8 cellular contexts compared by ENCODE assay signal in the genomic region with DNA sequence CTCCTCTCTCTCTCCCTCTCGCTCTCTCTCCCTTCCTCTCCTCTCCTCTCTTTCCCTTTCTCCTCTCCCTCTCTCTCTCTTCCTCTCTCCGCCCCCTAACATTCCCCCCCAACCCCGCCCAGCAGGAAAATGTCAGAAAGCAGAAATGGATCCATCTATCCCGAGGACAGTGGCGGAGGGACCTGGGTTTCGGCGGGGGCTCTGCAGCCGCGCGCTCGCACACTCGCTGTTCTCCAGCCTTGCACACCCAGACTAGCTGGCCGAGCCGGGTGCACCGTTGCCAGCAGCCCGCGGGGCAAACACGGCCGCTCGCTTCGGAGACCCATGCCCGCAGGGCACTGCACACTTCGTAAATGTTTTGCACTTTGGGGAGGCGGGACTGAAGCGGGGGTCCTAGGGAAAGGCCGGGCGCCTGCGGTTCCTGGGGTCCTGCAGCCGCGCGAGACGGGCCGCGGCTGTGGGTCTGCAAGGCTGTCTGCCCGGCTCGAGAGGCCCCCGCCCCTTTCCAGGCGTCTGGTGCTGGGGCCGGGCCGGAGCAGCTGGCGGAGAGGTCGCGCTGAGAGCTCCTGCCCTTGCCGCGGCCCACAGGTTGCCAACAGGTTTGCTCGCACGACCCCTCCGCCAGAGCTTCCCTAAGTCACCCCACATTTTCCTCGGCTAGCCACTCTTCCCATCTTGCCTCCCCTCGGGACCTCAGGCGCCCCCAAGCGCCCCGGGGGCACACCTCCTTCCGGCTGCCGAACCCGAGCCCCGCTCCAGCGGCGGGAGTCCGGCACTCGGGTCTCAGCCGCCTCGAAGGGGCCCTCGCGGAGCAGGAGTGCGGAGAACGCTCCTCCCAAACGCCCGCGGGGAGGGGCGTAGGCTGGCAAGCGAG. TPM values are rescaled to one million over a fixed set of nuclear protein-coding genes. Genes with fewer than 3 reads are reported as not detected.
DNase-seq lines count a peak whose midpoint lies in the region; ATAC-seq, FAIRE-seq and TF ChIP-seq lines count a peak whose summit lies in the region.
"Had no signal": no experiment of that assay in that cellular context is flagged by ENCODE, and none has a peak within 500 bp of the region (broad histone marks: within the 10 kb centered on the region; RNA-seq: fewer than 3 reads in every experiment).

No MANE protein-coding gene starts in this region.

- no TSS peak for BruUV-seq in endothelial cell of umbilical vein (replicated peaks; lab: Mats Ljungman, UMichigan)

- H3K79me2 ChIP-seq in endothelial cell of umbilical vein (ENCODE audit: control insufficient read depth, insufficient read depth, low read length) = no peaks in the 10 kb centered on the region

- H3K9ac ChIP-seq in endothelial cell of umbilical vein (replicated peaks; ENCODE audit: extremely low read depth, insufficient read depth, low read length) = peak overlapping the region; percentile 3

- CTCF ChIA-PET in endothelial cell of umbilical vein (lab: Charles Lee) = interaction anchor here (0.7 to 2.1 kb wide), 6 partner anchors 19 to 873 kb away, joined by 3 to 13 read pairs (median 6); no protein-coding TSS in a partner anchor

- ATAC-seq in GM18520 (IDR thresholded peaks at IDR 0.05; ENCODE audit: unreplicated experiment) = no peak

- TF ChIP-seq CTCF in GM20000 (IDR thresholded peaks at IDR 0.05; ENCODE audit: extremely low read depth, missing control alignments) (no peak), endothelial cell of umbilical vein (IDR thresholded peaks at IDR 0.05; ENCODE audit: extremely low read depth in 1 of 2, insufficient read depth in 1 of 2, low read depth in 1 of 2, low read length in 2 of 2) (no peak)

- H3K4me1 ChIP-seq in endothelial cell of umbilical vein (ENCODE audit: control insufficient read depth, extremely low read depth, insufficient read depth, low read length) = peaks cover 16% of the 10 kb centered on the region

- TF ChIP-seq POLR2A in endothelial cell of umbilical vein (IDR thresholded peaks at IDR 0.05; ENCODE audit: low read depth, low read length) = no peak

- no peaks in the 10 kb centered on the region for H3K9me1 ChIP-seq in endothelial cell of umbilical vein (replicated peaks; ENCODE audit: control insufficient read depth, extremely low read depth, insufficient read depth, low read length)

- peak overlapping the region; percentile 58 for H3K4me2 ChIP-seq in endothelial cell of umbilical vein (ENCODE audit: insufficient read depth, low read length)

- no peaks in the 10 kb centered on the region for H4K20me1 ChIP-seq in endothelial cell of umbilical vein (replicated peaks; ENCODE audit: control insufficient read depth, extremely low read depth, insufficient read depth, low read length)

- POLR2A ChIA-PET in endothelial cell of umbilical vein (lab: Charles Lee) = interaction anchor here (0.7 to 1.0 kb wide), 2 partner anchors 120 to 203 kb away, joined by 7 to 14 read pairs; no protein-coding TSS in a partner anchor

- DNase-seq in GM20000 (ENCODE audit: low spot score) (peak; percentile 67), NCI-H2227 (lab: John Stamatoyannopoulos, UW; ENCODE audit: unreplicated experiment) (peak; percentile 78), endothelial cell of umbilical vein (ENCODE audit: low read depth, low spot score) (peak; percentile 53), mucosa of gallbladder (ENCODE audit: low spot score) (peak; percentile 37)
- peak; percentile 86 for DNase-seq in activated CD8-positive, alpha-beta memory T cell treated with anti-CD3 and anti-CD28 coated beads for 24 hours
- peak; percentile 57 for DNase-seq in stimulated activated naive CD4-positive, alpha-beta T cell treated with Interleukin-2 at 50 U/mL for 16 hours (lab: John Stamatoyannopoulos, UW)

- no peaks in the 10 kb centered on the region for H3K36me3 ChIP-seq in endothelial cell of umbilical vein (ENCODE audit: control insufficient read depth in 2 of 2, extremely low read depth in 1 of 2, insufficient read depth in 2 of 2, low read length in 2 of 2)

- peak overlapping the region; percentile 84 for H2AFZ ChIP-seq in endothelial cell of umbilical vein (ENCODE audit: low read depth, low read length)

- dilution Hi-C loops in endothelial cell of umbilical vein (cut with MboI; ENCODE audit: extremely low pct_ligation_motif_present, low sequenced_read_pairs) = no loop called here

- peaks cover 33 to 50% of the 10 kb centered on the region in 2 experiments for H3K27me3 ChIP-seq in endothelial cell of umbilical vein (ENCODE audit: control insufficient read depth in 2 of 2, insufficient read depth in 2 of 2, low read length in 2 of 2)

- peak overlapping the region; percentile 55 to 85 (median 77) for H3K4me3 ChIP-seq in endothelial cell of umbilical vein (replicated peaks in 1 of 3; ENCODE audit: insufficient read depth in 1 of 3, low read depth in 1 of 3, low read length in 3 of 3)

- no peak for FAIRE-seq in endothelial cell of umbilical vein (lab: Jason Lieb, UNC)
- FAIRE-seq: islet of Langerhans had no signal

- no peak overlapping the region for H3K27ac ChIP-seq in endothelial cell of umbilical vein (ENCODE audit: insufficient read depth, low read depth, low read length)

- intact Hi-C loops in endothelial cell of umbilical vein (cut with micrococcal nuclease) = loop anchor here (1.0 to 5.0 kb wide), 2 partner anchors 796 to 874 kb away; no protein-coding TSS in a partner anchor

- H3K9me3 ChIP-seq in endothelial cell of umbilical vein (replicated peaks; ENCODE audit: control insufficient read depth, insufficient read depth, low read length) = no peaks in the 10 kb centered on the region

TF ChIP-seq in endothelial cell of umbilical vein, 7 proteins besides CTCF, POLR2A, EP300 and RAD21:
- TF ChIP-seq EZH2 (IDR thresholded peaks at IDR 0.05; ENCODE audit: borderline replicate concordance, low read depth, low read length, severe bottlenecking) = peak; percentile 0
- no peak for TF ChIP-seq MYC (IDR thresholded peaks at IDR 0.05; ENCODE audit: low read depth, low read length)

RNA-seq across cellular contexts. Expression of a gene that starts 0.8 kb away (rescaled TPM):
- total RNA-seq in endothelial cell of umbilical vein (0.25 and 1.6 TPM in 2 replicates), mucosa of gallbladder (11.5 TPM)
- 0.28 and 0.89 TPM in 2 replicates for polyA plus RNA-seq in endothelial cell of umbilical vein
- 0.25 and 0.76 TPM in 2 replicates for polyA plus RNA-seq in endothelial cell of umbilical vein (2011; cell fraction: cytosol; rRNA removed)
- 0.88 and 1.3 TPM in 2 replicates for polyA plus RNA-seq in endothelial cell of umbilical vein (2011; cell fraction: nucleus; rRNA removed)
- 0.60 and 0.83 TPM in 2 replicates for polyA plus RNA-seq in endothelial cell of umbilical vein (2012)
- polyA minus RNA-seq in endothelial cell of umbilical vein = 0.58 and 0.89 TPM in 2 replicates
- polyA minus RNA-seq in endothelial cell of umbilical vein (2011; cell fraction: cytosol; rRNA and poly(A)+ RNA removed) = not detected
- 1.2 and 2.4 TPM in 2 replicates for polyA minus RNA-seq in endothelial cell of umbilical vein (2011; cell fraction: nucleus; rRNA and poly(A)+ RNA removed)
